Comparison of ENCODE assay signal across 8 cellular contexts in genomic region chr20:32535953-32536823, GRCh38. TPM values are rescaled to one million over a fixed set of nuclear protein-coding genes. Genes with fewer than 3 reads are reported as not detected.
A peak's percentile ranks its signal among the peaks of the same experiment; 100 is the strongest.
DNase-seq lines count a peak whose midpoint lies in the region; TF ChIP-seq lines count a peak whose summit lies in the region.

No MANE protein-coding gene starts in this region.

- no peaks in the 10 kb centered on the region for H3K9me3 Mint-ChIP-seq in activated T-helper 1 cell treated with anti-CD3 and anti-CD28 coated beads, Interleukin-12 subunit alpha, Interleukin-12 subunit beta, Interleukin-2, Interleukin-4 antibody, amounts not matched to agents 30 ng/mL and 10 ng/mL and 1 ng/mL, durations not matched to agents 14 hours and 24 hours and 36 hours
- H3K9me3 Mint-ChIP-seq in neural progenitor cell, result no peaks in the 10 kb centered on the region

- H3K4me3 ChIP-seq in HUES64 (ENCODE audit: low read length), result peak overlapping the region; percentile 53
- peak overlapping the region; percentile 82 for H3K4me3 ChIP-seq in OCI-LY3 (ENCODE audit: low read length)
- peak overlapping the region; percentile 58 for H3K4me3 ChIP-seq in fibroblast of the aortic adventitia (ENCODE audit: low read depth, low read length)
- peak overlapping the region; percentile 57 for H3K4me3 ChIP-seq in neural progenitor cell
- H3K4me3 ChIP-seq in tibial nerve, result peak overlapping the region; percentile 23 to 57 (median 37)

- no peaks in the 10 kb centered on the region for H3K27me3 Mint-ChIP-seq in activated T-helper 1 cell treated with anti-CD3 and anti-CD28 coated beads, Interleukin-12 subunit alpha, Interleukin-12 subunit beta, Interleukin-2, Interleukin-4 antibody, amounts not matched to agents 30 ng/mL and 10 ng/mL and 1 ng/mL, durations not matched to agents 14 hours and 24 hours and 36 hours (ENCODE audit: insufficient read depth)
- peaks cover 13% of the 10 kb centered on the region for H3K27me3 Mint-ChIP-seq in neural progenitor cell (ENCODE audit: insufficient read depth, low read depth)

- H4K20me1 ChIP-seq in OCI-LY3 (ENCODE audit: insufficient read depth, low read length) (no peaks in the 10 kb centered on the region), neural progenitor cell (ENCODE audit: low read depth) (peaks cover 21% of the 10 kb centered on the region)

- TF ChIP-seq POLR2A in tibial nerve (IDR thresholded peaks at IDR 0.05), result no peak

- peak overlapping the region; percentile 61 for H2AFZ ChIP-seq in OCI-LY3 (ENCODE audit: low read depth, low read length)
- no peak overlapping the region for H2AFZ ChIP-seq in neural progenitor cell (replicated peaks)

- peak; percentile 82 for DNase-seq in NK-92 treated with Interleukin-12 subunit alpha and Interleukin-12 subunit beta, amount 100 ng/mL, for 24 hours (lab: John Stamatoyannopoulos, UW)
- DNase-seq in NK-92 (lab: John Stamatoyannopoulos, UW; ENCODE audit: unreplicated experiment) (no peak), fibroblast of the aortic adventitia (ENCODE audit: low read depth) (no peak), neural progenitor cell (ENCODE audit: low spot score) (peak; percentile 97), tibial nerve (ENCODE audit: low spot score in 2 of 2) (no peak)
- DNase-seq in activated T-helper 1 cell treated with anti-CD3 and anti-CD28 coated beads, Interleukin-12 subunit alpha, Interleukin-12 subunit beta, Interleukin-2, Interleukin-4 antibody, amounts not matched to agents 30 ng/mL and 10 ng/mL and 1 ng/mL, durations not matched to agents 14 hours and 24 hours and 36 hours (ENCODE audit: low spot score), result peak; percentile 76

- peak overlapping the region; percentile 90 for H3K27ac Mint-ChIP-seq in activated T-helper 1 cell treated with anti-CD3 and anti-CD28 coated beads, Interleukin-12 subunit alpha, Interleukin-12 subunit beta, Interleukin-2, Interleukin-4 antibody, amounts not matched to agents 30 ng/mL and 10 ng/mL and 1 ng/mL, durations not matched to agents 14 hours and 24 hours and 36 hours
- no peak overlapping the region for H3K27ac Mint-ChIP-seq in neural progenitor cell

- H3K27me3 ChIP-seq in HUES64 (ENCODE audit: insufficient read depth, low read length) (peaks cover 27% of the 10 kb centered on the region), OCI-LY3 (ENCODE audit: low read depth, low read length) (peaks cover 6% of the 10 kb centered on the region), neural progenitor cell (peaks cover 33% of the 10 kb centered on the region), tibial nerve (peaks cover 0 to 23% of the 10 kb centered on the region in 2 donors)

- H3K4me1 ChIP-seq in HUES64 (ENCODE audit: insufficient read depth, low read length) (peaks cover 25% of the 10 kb centered on the region), OCI-LY3 (ENCODE audit: low read length) (peaks cover 46% of the 10 kb centered on the region), neural progenitor cell (peaks cover 32% of the 10 kb centered on the region), tibial nerve (peaks cover 0 to 45% (median 23%) of the 10 kb centered on the region in 4 donors)

- H3K4me3 Mint-ChIP-seq in activated T-helper 1 cell treated with anti-CD3 and anti-CD28 coated beads, Interleukin-12 subunit alpha, Interleukin-12 subunit beta, Interleukin-2, Interleukin-4 antibody, amounts not matched to agents 30 ng/mL and 10 ng/mL and 1 ng/mL, durations not matched to agents 14 hours and 24 hours and 36 hours, result peak overlapping the region; percentile 76
- H3K4me3 Mint-ChIP-seq in neural progenitor cell, result peak overlapping the region; percentile 70

- no peak overlapping the region for H3K9ac ChIP-seq in HUES64 (ENCODE audit: low read depth, low read length)
- peak overlapping the region; percentile 54 for H3K9ac ChIP-seq in OCI-LY3 (ENCODE audit: low read length)
- no peak overlapping the region for H3K9ac ChIP-seq in neural progenitor cell

- H3K27ac ChIP-seq in HUES64 (ENCODE audit: low read depth, low read length) (no peak overlapping the region), OCI-LY3 (ENCODE audit: low read length) (no peak overlapping the region), neural progenitor cell (no peak overlapping the region), tibial nerve (peak overlapping the region in 2 of 4 donors; percentile 29 to 81)

- no peak for TF ChIP-seq EP300 in tibial nerve (IDR thresholded peaks at IDR 0.05)

- H3K9me3 ChIP-seq in HUES64 (ENCODE audit: insufficient read depth, low read depth, low read length) (no peaks in the 10 kb centered on the region), OCI-LY3 (ENCODE audit: insufficient read depth, low read length) (no peaks in the 10 kb centered on the region), neural progenitor cell (ENCODE audit: low read depth) (no peaks in the 10 kb centered on the region), tibial nerve (no peaks in the 10 kb centered on the region)

- intact Hi-C loops in activated T-helper 1 cell treated with anti-CD3 and anti-CD28 coated beads, Interleukin-12 subunit alpha, Interleukin-12 subunit beta, Interleukin-2, Interleukin-4 antibody, amounts not matched to agents 30 ng/mL and 10 ng/mL and 1 ng/mL, durations not matched to agents 14 hours and 24 hours and 36 hours (cut with micrococcal nuclease), result loop anchor here (1.0 to 5.0 kb wide), 5 partner anchors 9 to 334 kb away; partner anchors contain the start of gene COMMD7

- H3K79me2 ChIP-seq in OCI-LY3 (ENCODE audit: low read length), result no peaks in the 10 kb centered on the region
- no peaks in the 10 kb centered on the region for H3K79me2 ChIP-seq in neural progenitor cell (ENCODE audit: low read depth)

- H3K4me2 ChIP-seq in OCI-LY3 (ENCODE audit: low read length), result peak overlapping the region; percentile 83
- H3K4me2 ChIP-seq in neural progenitor cell, result peak overlapping the region; percentile 93

- WGBS in HUES64, result 2% methylated on average over 62 of the region's 68 CpGs
- 2 to 6% methylated on average over 29 to 53 of the region's 68 CpGs for WGBS in tibial nerve, 2 donors

- TF ChIP-seq CTCF in OCI-LY3 (IDR thresholded peaks at IDR 0.05; ENCODE audit: low read depth, low read length) (no peak), fibroblast of the aortic adventitia (IDR thresholded peaks at IDR 0.05; ENCODE audit: insufficient read depth, low read length) (no peak), neural progenitor cell (IDR thresholded peaks at IDR 0.05) (peak; percentile 16), tibial nerve (IDR thresholded peaks at IDR 0.05) (no peak)

- peaks cover 35% of the 10 kb centered on the region for H3F3A ChIP-seq in neural progenitor cell (ENCODE audit: low read depth)

- H3K36me3 ChIP-seq in HUES64 (ENCODE audit: insufficient read depth, low read length) (no peaks in the 10 kb centered on the region), OCI-LY3 (replicated peaks; ENCODE audit: low read depth, low read length) (no peaks in the 10 kb centered on the region), neural progenitor cell (no peaks in the 10 kb centered on the region), tibial nerve (no peaks in the 10 kb centered on the region)

- peaks cover 84% of the 10 kb centered on the region for H3K4me1 Mint-ChIP-seq in activated T-helper 1 cell treated with anti-CD3 and anti-CD28 coated beads, Interleukin-12 subunit alpha, Interleukin-12 subunit beta, Interleukin-2, Interleukin-4 antibody, amounts not matched to agents 30 ng/mL and 10 ng/mL and 1 ng/mL, durations not matched to agents 14 hours and 24 hours and 36 hours (ENCODE audit: low read depth)
- peaks cover 50% of the 10 kb centered on the region for H3K4me1 Mint-ChIP-seq in neural progenitor cell

- peaks cover 3% of the 10 kb centered on the region for H3K36me3 Mint-ChIP-seq in activated T-helper 1 cell treated with anti-CD3 and anti-CD28 coated beads, Interleukin-12 subunit alpha, Interleukin-12 subunit beta, Interleukin-2, Interleukin-4 antibody, amounts not matched to agents 30 ng/mL and 10 ng/mL and 1 ng/mL, durations not matched to agents 14 hours and 24 hours and 36 hours (ENCODE audit: low read depth)
- peaks cover 2% of the 10 kb centered on the region for H3K36me3 Mint-ChIP-seq in neural progenitor cell

RNA-seq across cellular contexts. Expression of gene NOL4L, which starts 48.9 kb away (rescaled TPM):
- polyA plus RNA-seq in HUES64 (2013, experiment 1 of 2), result 17.9 TPM
- polyA plus RNA-seq in HUES64 (2013, experiment 2 of 2), result 21.6 TPM
- 10.3 and 14.3 TPM in 2 replicates for total RNA-seq in activated T-helper 1 cell treated with anti-CD3 and anti-CD28 coated beads, Interleukin-12 subunit alpha, Interleukin-12 subunit beta, Interleukin-2, Interleukin-4 antibody, amounts not matched to agents 30 ng/mL and 10 ng/mL and 1 ng/mL, durations not matched to agents 14 hours and 24 hours and 36 hours
- 4.5 and 5.8 TPM in 2 replicates for total RNA-seq in fibroblast of the aortic adventitia (ENCODE audit: low replicate concordance)
- total RNA-seq in neural progenitor cell (ENCODE audit: low replicate concordance), result 11.9 and 25.6 TPM in 2 replicates
- total RNA-seq in tibial nerve, result 10 to 100 TPM; 11.5 to 22.3 (median 19.9) TPM

Comparison
In these comparisons a context has a peak if more than half of its experiments do, and no peak if none do; other contexts are left out.
1. DNase-seq: peak in NK-92 treated with Interleukin-12 subunit alpha and Interleukin-12 subunit beta, amount 100 ng/mL, for 24 hours (single experiment), activated T-helper 1 cell treated with anti-CD3 and anti-CD28 coated beads, Interleukin-12 subunit alpha, Interleukin-12 subunit beta, Interleukin-2, Interleukin-4 antibody, amounts not matched to agents 30 ng/mL and 10 ng/mL and 1 ng/mL, durations not matched to agents 14 hours and 24 hours and 36 hours (single experiment) and neural progenitor cell (single experiment); none in NK-92 (single experiment), fibroblast of the aortic adventitia (single experiment) and tibial nerve (0 of 2).
2. Peak in every context shown above with its lines, with median percentiles within 50 percentile points of each other: H3K4me3 ChIP-seq.